In genomic region chr14:65852689-65853088, GRCh38 we compare ENCODE assay signal across 19 cellular contexts.
A peak's percentile ranks its signal among the peaks of the same experiment; 100 is the strongest.
DNase-seq lines count a peak whose midpoint lies in the region; ATAC-seq and FAIRE-seq lines count a peak whose summit lies in the region.
"Had no signal": no experiment of that assay in that cellular context is flagged by ENCODE, and none has a peak within 500 bp of the region (broad histone marks: within the 10 kb centered on the region; RNA-seq: fewer than 3 reads in every experiment).

No MANE protein-coding gene starts in this region.

- H3K4me3 ChIP-seq in CD4-positive, alpha-beta memory T cell (ENCODE audit: low read length in 2 of 2): no peak overlapping the region
- H3K4me3 ChIP-seq: K562 had no signal

- no peak overlapping the region for H3K4me3 Mint-ChIP-seq in activated naive CD4-positive, alpha-beta T cell treated with anti-CD3 and anti-CD28 coated beads, Interleukin-2, amount 10 ng/mL, durations not matched to agents 7 days and 5 days
- H3K4me3 Mint-ChIP-seq in CD4-positive, alpha-beta memory T cell: no peak overlapping the region
- H3K4me3 Mint-ChIP-seq: CD4-positive, alpha-beta T cell; H9 had no signal

- no peaks in the 10 kb centered on the region for H3K27me3 ChIP-seq in CD4-positive, alpha-beta memory T cell (ENCODE audit: insufficient read depth, low read length)
- H3K27me3 ChIP-seq: BE2C had no signal

- H3K27me3 Mint-ChIP-seq in activated naive CD4-positive, alpha-beta T cell treated with anti-CD3 and anti-CD28 coated beads, Interleukin-2, amount 10 ng/mL, durations not matched to agents 7 days and 5 days: no peaks in the 10 kb centered on the region
- H3K27me3 Mint-ChIP-seq in CD4-positive, alpha-beta memory T cell: no peaks in the 10 kb centered on the region
- H3K27me3 Mint-ChIP-seq: CD4-positive, alpha-beta T cell had no signal

- H3K9me3 ChIP-seq in CD4-positive, alpha-beta memory T cell (ENCODE audit: control insufficient read depth in 1 of 2, low read length in 2 of 2): no peaks in the 10 kb centered on the region
- H3K9me3 ChIP-seq: BE2C had no signal

- peaks cover 44% of the 10 kb centered on the region for H3K9me3 Mint-ChIP-seq in activated naive CD4-positive, alpha-beta T cell treated with anti-CD3 and anti-CD28 coated beads, Interleukin-2, amount 10 ng/mL, durations not matched to agents 7 days and 5 days
- H3K9me3 Mint-ChIP-seq in CD4-positive, alpha-beta memory T cell: peaks cover 0 to 9% (median 3%) of the 10 kb centered on the region in 8 donors

- peaks cover 56% of the 10 kb centered on the region for H3K36me3 Mint-ChIP-seq in activated naive CD4-positive, alpha-beta T cell treated with anti-CD3 and anti-CD28 coated beads, Interleukin-2, amount 10 ng/mL, durations not matched to agents 7 days and 5 days
- peaks cover 2 to 3% of the 10 kb centered on the region in 2 donors for H3K36me3 Mint-ChIP-seq in CD4-positive, alpha-beta memory T cell

- peaks cover 54% of the 10 kb centered on the region for H3K4me1 Mint-ChIP-seq in activated naive CD4-positive, alpha-beta T cell treated with anti-CD3 and anti-CD28 coated beads, Interleukin-2, amount 10 ng/mL, durations not matched to agents 7 days and 5 days
- H3K4me1 Mint-ChIP-seq in CD4-positive, alpha-beta memory T cell: peaks cover 37 to 56% (median 43%) of the 10 kb centered on the region in 4 donors

- DNase-seq in activated naive CD4-positive, alpha-beta T cell treated with anti-CD3 and anti-CD28 coated beads, Interleukin-2, amount 10 ng/mL, durations not matched to agents 7 days and 5 days: no peak
- no peak for DNase-seq in activated naive CD4-positive, alpha-beta T cell treated with Interleukin-2 at 50 U/mL for 16 hours
- no peak for DNase-seq in CD4-positive, alpha-beta memory T cell
- no peak for DNase-seq in HTR-8/SVneo (ENCODE audit: insufficient read length, low spot score)
- DNase-seq in islet precursor cell: peak; percentile 50
- no peak for DNase-seq in HPDE6-E6E7 (ENCODE audit: extremely low spot score)
- DNase-seq: ACHN; BE2C; C1 segment of cervical spinal cord; CD4-positive, alpha-beta T cell; DMS153; DMS79; GF-D8; H9; IMR-90 had no signal

- intact Hi-C loops in CD4-positive, alpha-beta memory T cell (cut with micrococcal nuclease): no loop called here

- H3K27ac Mint-ChIP-seq in activated naive CD4-positive, alpha-beta T cell treated with anti-CD3 and anti-CD28 coated beads, Interleukin-2, amount 10 ng/mL, durations not matched to agents 7 days and 5 days: peak overlapping the region; percentile 69
- H3K27ac Mint-ChIP-seq in CD4-positive, alpha-beta memory T cell: peak overlapping the region in 5 of 7 donors; percentile 31 to 79 (median 46)

- peaks cover 57% of the 10 kb centered on the region for H3K4me1 ChIP-seq in CD4-positive, alpha-beta memory T cell (ENCODE audit: insufficient read depth, low read length)
- H3K4me1 ChIP-seq: BE2C had no signal

- H3K36me3 ChIP-seq in CD4-positive, alpha-beta memory T cell (ENCODE audit: insufficient read depth, low read length): no peaks in the 10 kb centered on the region
- H3K36me3 ChIP-seq: BE2C had no signal

- no peak overlapping the region for H3K27ac ChIP-seq in CD4-positive, alpha-beta memory T cell (ENCODE audit: low read depth, low read length)

- no peak for ATAC-seq in GM19324 (IDR thresholded peaks at IDR 0.05; ENCODE audit: low FRiP score, unreplicated experiment)
- ATAC-seq: K562 had no signal

- CTCF ChIA-PET in activated naive CD4-positive, alpha-beta T cell treated with anti-CD3 and anti-CD28 coated beads, Interleukin-2, amount 10 ng/mL, durations not matched to agents 7 days and 5 days (lab: Charles Lee): no interaction called here
- CTCF ChIA-PET in CD4-positive, alpha-beta memory T cell (lab: Charles Lee; ENCODE audit: partially characterized antibody): interaction anchor here (0.9 to 2.7 kb wide), 3 partner anchors 28 to 107 kb away, joined by 3 to 11 read pairs (median 4); no protein-coding TSS in a partner anchor

- POLR2A ChIA-PET in CD4-positive, alpha-beta memory T cell (lab: Charles Lee; ENCODE audit: partially characterized antibody): interaction anchor here (1.0 to 1.6 kb wide), 2 partner anchors 18 to 32 kb away, joined by 3 read pairs; no protein-coding TSS in a partner anchor

- peak; percentile 13 for FAIRE-seq in HTR-8/SVneo (lab: Jason Lieb, UNC)
- FAIRE-seq: A204.1, H1, K562 had no signal
